9 cellular contexts compared by ENCODE assay signal in the genomic region with DNA sequence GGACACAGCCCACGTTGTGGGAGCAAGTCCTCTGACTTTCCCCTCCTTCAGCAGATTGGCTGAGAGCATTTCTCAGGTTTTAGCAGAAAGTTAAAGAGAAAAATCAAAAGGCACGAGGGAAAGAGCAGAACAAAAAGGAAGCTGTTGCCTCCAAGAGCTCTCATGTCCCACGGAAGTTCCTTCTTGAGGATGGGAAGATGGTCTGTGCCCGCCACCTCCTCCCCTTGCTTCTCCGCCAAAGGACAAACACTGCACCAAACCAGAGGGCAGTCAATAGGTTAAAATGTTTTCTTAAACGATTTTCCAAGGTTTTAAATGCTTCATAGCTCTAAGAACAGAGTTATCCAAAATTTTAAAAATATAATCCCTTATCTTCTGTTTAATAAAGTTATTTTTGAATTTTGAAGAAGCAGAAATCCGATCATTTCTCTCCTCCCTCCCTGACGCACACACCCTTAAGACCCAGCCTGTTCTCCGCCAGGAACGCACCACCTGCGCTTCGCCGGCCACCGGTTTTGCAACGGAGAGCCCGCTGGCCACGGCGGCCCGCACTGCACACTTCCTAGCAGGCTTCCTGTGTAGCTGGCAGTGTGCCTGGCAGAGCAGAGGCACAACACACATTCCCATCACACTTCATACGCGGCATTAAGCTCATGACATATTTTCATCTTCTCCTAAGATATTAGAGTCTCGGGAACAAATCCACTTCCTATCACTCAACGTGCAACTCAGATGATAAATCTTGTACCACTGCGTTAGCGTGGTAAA.
A peak's percentile ranks its signal among the peaks of the same experiment; 100 is the strongest.
DNase-seq lines count a peak whose midpoint lies in the region; ATAC-seq, FAIRE-seq and TF ChIP-seq lines count a peak whose summit lies in the region.
"Had no signal": no experiment of that assay in that cellular context is flagged by ENCODE, and none has a peak within 500 bp of the region (broad histone marks: within the 10 kb centered on the region; RNA-seq: fewer than 3 reads in every experiment).

No MANE protein-coding gene starts in this region.

- H3K27ac ChIP-seq in GM23248 (no peak overlapping the region), GM12878 (ENCODE audit: control insufficient read depth, insufficient read depth) (no peak overlapping the region), breast epithelium (no peak overlapping the region)

- no peak for TF ChIP-seq EP300 in GM12878 (IDR thresholded peaks at IDR 0.05; ENCODE audit: borderline replicate concordance in 1 of 2, control insufficient read depth in 1 of 2, low read depth in 2 of 2, low read length in 2 of 2)

- no peaks in the 10 kb centered on the region for H3K27me3 ChIP-seq in GM23248 (replicated peaks; ENCODE audit: insufficient read depth)
- H3K27me3 ChIP-seq in GM12878 (replicated peaks in 1 of 2; ENCODE audit: control insufficient read depth in 2 of 2, insufficient read depth in 2 of 2, low read length in 1 of 2), result peaks cover 0 to 11% of the 10 kb centered on the region in 2 experiments; a peak in 2 of 4 replicates
- H3K27me3 ChIP-seq in breast epithelium, result no peaks in the 10 kb centered on the region

- peaks cover 21% of the 10 kb centered on the region for H3K4me1 Mint-ChIP-seq in memory B cell
- peaks cover 55% of the 10 kb centered on the region for H3K4me1 Mint-ChIP-seq in activated T-helper 2 cell treated with anti-CD3 and anti-CD28 coated beads, Interferon-gamma antibody, Interleukin-2, Interleukin-4, amounts not matched to agents 10 μg/mL and 5 μg/mL and 100 μg/mL, durations not matched to agents 14 hours and 24 hours and 36 hours (ENCODE audit: low read depth)

- in situ Hi-C loops in GM23248 (cut with MboI), result no loop called here
- in situ Hi-C loops in GM12878 (cut with MboI), result no loop called here

- SMC1A ChIA-PET in GM12878 (lab: Charles Lee; ENCODE audit: uncharacterized antibody, unreplicated experiment), result interaction anchor here (0.7 to 1.7 kb wide), 8 partner anchors 14 to 62 kb away, joined by 3 to 5 read pairs (median 3); no protein-coding TSS in a partner anchor

- CTCF ChIA-PET in GM12878 (lab: Yijun Ruan, JAX), result interaction anchor here (0.5 to 2.2 kb wide), 7 partner anchors 9 to 185 kb away, joined by 3 to 6 read pairs (median 3); no protein-coding TSS in a partner anchor

- H3K27ac Mint-ChIP-seq in memory B cell, result peak overlapping the region; percentile 32
- no peak overlapping the region for H3K27ac Mint-ChIP-seq in activated T-helper 2 cell treated with anti-CD3 and anti-CD28 coated beads, Interferon-gamma antibody, Interleukin-2, Interleukin-4, amounts not matched to agents 10 μg/mL and 5 μg/mL and 100 μg/mL, durations not matched to agents 14 hours and 24 hours and 36 hours

- DNase-seq in AG08395 (ENCODE audit: low spot score) (peak; percentile 59), GM23248 (peak; percentile 70), GM12878 (ENCODE audit: low read depth, low spot score) (no peak), memory B cell (ENCODE audit: low spot score in 2 of 2) (no peak), breast epithelium (ENCODE audit: low spot score in 2 of 2) (no peak), globus pallidus (ENCODE audit: low spot score) (no peak)
- no peak for DNase-seq in activated T-helper 2 cell treated with anti-CD3 and anti-CD28 coated beads, Interferon-gamma antibody, Interleukin-2, Interleukin-4, amounts not matched to agents 10 μg/mL and 5 μg/mL and 100 μg/mL, durations not matched to agents 14 hours and 24 hours and 36 hours (ENCODE audit: low spot score)
- DNase-seq: stimulated activated CD4-positive, alpha-beta T cell treated with anti-CD3 and anti-CD28 coated beads, Interleukin-15, amount 100 ng/mL, for 24 hours had no signal

- peak overlapping the region; percentile 13 for H3K4me3 ChIP-seq in GM23248
- no peak overlapping the region for H3K4me3 ChIP-seq in GM12878
- no peak overlapping the region for H3K4me3 ChIP-seq in breast epithelium

- H3K4me2 ChIP-seq in GM23248 (ENCODE audit: unreplicated experiment) (peak overlapping the region; percentile 32), GM12878 (ENCODE audit: control insufficient read depth, insufficient read depth) (peak overlapping the region; percentile 63)

- no peaks in the 10 kb centered on the region for H3K36me3 ChIP-seq in GM23248 (ENCODE audit: low read depth)
- no peaks in the 10 kb centered on the region for H3K36me3 ChIP-seq in GM12878 (ENCODE audit: control insufficient read depth in 2 of 2, insufficient read depth in 2 of 2, low read length in 1 of 2)
- H3K36me3 ChIP-seq in breast epithelium, result no peaks in the 10 kb centered on the region

- peaks cover 8% of the 10 kb centered on the region for H3K36me3 Mint-ChIP-seq in memory B cell
- peaks cover 59% of the 10 kb centered on the region for H3K36me3 Mint-ChIP-seq in activated T-helper 2 cell treated with anti-CD3 and anti-CD28 coated beads, Interferon-gamma antibody, Interleukin-2, Interleukin-4, amounts not matched to agents 10 μg/mL and 5 μg/mL and 100 μg/mL, durations not matched to agents 14 hours and 24 hours and 36 hours (ENCODE audit: low read depth)

- no peaks in the 10 kb centered on the region for H3K9me2 ChIP-seq in GM23248 (ENCODE audit: insufficient read depth)

- H3K27me3 Mint-ChIP-seq in memory B cell, result peaks cover 11% of the 10 kb centered on the region
- no peaks in the 10 kb centered on the region for H3K27me3 Mint-ChIP-seq in activated T-helper 2 cell treated with anti-CD3 and anti-CD28 coated beads, Interferon-gamma antibody, Interleukin-2, Interleukin-4, amounts not matched to agents 10 μg/mL and 5 μg/mL and 100 μg/mL, durations not matched to agents 14 hours and 24 hours and 36 hours (ENCODE audit: low read depth)

- TF ChIP-seq CTCF in GM12878 (IDR thresholded peaks at IDR 0.05 in 2 of 3, conservative IDR thresholded peaks at IDR 0.05 in 1 of 3; ENCODE audit: control insufficient read depth in 2 of 3, extremely low read depth in 1 of 3, insufficient read depth in 1 of 3, low read depth in 3 of 3, low read length in 3 of 3) (no peak), breast epithelium (IDR thresholded peaks at IDR 0.05) (no peak)

- intact Hi-C loops in GM12878 (cut with micrococcal nuclease; ENCODE audit: unreplicated experiment), result loop anchor here (10.0 kb wide), 1 partner anchor 108 kb away; no protein-coding TSS in a partner anchor
- intact Hi-C loops in activated T-helper 2 cell treated with anti-CD3 and anti-CD28 coated beads, Interferon-gamma antibody, Interleukin-2, Interleukin-4, amounts not matched to agents 10 μg/mL and 5 μg/mL and 100 μg/mL, durations not matched to agents 14 hours and 24 hours and 36 hours (cut with micrococcal nuclease), result no loop called here
- intact Hi-C loops in breast epithelium (cut with DNase I; ENCODE audit: low total_unique reads), result no loop called here

- peaks cover 9% of the 10 kb centered on the region for H3K4me1 ChIP-seq in GM23248 (ENCODE audit: insufficient read depth)
- H3K4me1 ChIP-seq in GM12878 (ENCODE audit: control insufficient read depth, insufficient read depth, low read length), result peaks cover 18% of the 10 kb centered on the region
- no peaks in the 10 kb centered on the region for H3K4me1 ChIP-seq in breast epithelium

- FAIRE-seq in GM12878 (lab: Jason Lieb, UNC), result no peak

- peak; percentile 46 for ATAC-seq in GM12878
- peak; percentile 48 for ATAC-seq in memory B cell (ENCODE audit: low read depth)
- no peak for ATAC-seq in HG02763 (IDR thresholded peaks at IDR 0.05; ENCODE audit: unreplicated experiment)

- H3K4me3 Mint-ChIP-seq in memory B cell, result peak overlapping the region; percentile 80
- H3K4me3 Mint-ChIP-seq in activated T-helper 2 cell treated with anti-CD3 and anti-CD28 coated beads, Interferon-gamma antibody, Interleukin-2, Interleukin-4, amounts not matched to agents 10 μg/mL and 5 μg/mL and 100 μg/mL, durations not matched to agents 14 hours and 24 hours and 36 hours (ENCODE audit: low read depth), result no peak overlapping the region

- POLR2A ChIA-PET in GM12878 (lab: Charles Lee), result interaction anchor here (0.5 to 0.8 kb wide), 2 partner anchors 14 to 1050 kb away, joined by 3 read pairs; no protein-coding TSS in a partner anchor

- H4K20me1 ChIP-seq in GM23248 (ENCODE audit: insufficient read depth) (no peaks in the 10 kb centered on the region), GM12878 (ENCODE audit: control insufficient read depth, insufficient read depth) (no peaks in the 10 kb centered on the region; the same call in none of the 2 replicates)

- peaks cover 39% of the 10 kb centered on the region for H3K79me2 ChIP-seq in GM23248 (ENCODE audit: insufficient read depth)
- H3K79me2 ChIP-seq in GM12878 (ENCODE audit: control insufficient read depth, insufficient read depth, low read length), result no peaks in the 10 kb centered on the region

- H2AFZ ChIP-seq in GM23248 (peak overlapping the region; percentile 11; the same call in 1 of the 2 replicates), GM12878 (ENCODE audit: control insufficient read depth, low read depth, low read length) (no peak overlapping the region)

- H3K9me3 Mint-ChIP-seq in memory B cell, result peaks cover 1% of the 10 kb centered on the region
- peaks cover 4% of the 10 kb centered on the region for H3K9me3 Mint-ChIP-seq in activated T-helper 2 cell treated with anti-CD3 and anti-CD28 coated beads, Interferon-gamma antibody, Interleukin-2, Interleukin-4, amounts not matched to agents 10 μg/mL and 5 μg/mL and 100 μg/mL, durations not matched to agents 14 hours and 24 hours and 36 hours

- TF ChIP-seq POLR2A in GM12878 (IDR thresholded peaks at IDR 0.05; ENCODE audit: low read depth, low read length) (no peak), breast epithelium (IDR thresholded peaks at IDR 0.05) (no peak)

- no peak overlapping the region for H3K9ac ChIP-seq in GM23248
- no peak overlapping the region for H3K9ac ChIP-seq in GM12878 (ENCODE audit: control insufficient read depth, insufficient read depth, low read length)

- H3K9me3 ChIP-seq in GM23248 (ENCODE audit: low read depth), result no peaks in the 10 kb centered on the region
- H3K9me3 ChIP-seq in GM12878 (replicated peaks; ENCODE audit: control insufficient read depth, insufficient read depth, low read length), result 0 out of 3 replicates have a peak, but pooled peaks cover 2% of the 10 kb centered on the region
- H3K9me3 ChIP-seq in breast epithelium, result peaks cover 0 to 3% of the 10 kb centered on the region in 2 donors

- H3F3A ChIP-seq in GM23248 (ENCODE audit: insufficient read depth), result peaks cover 8% of the 10 kb centered on the region; the same call in 1 of the 2 replicates

- RAD21 ChIA-PET in GM12878 (lab: Charles Lee; ENCODE audit: unreplicated experiment), result interaction anchor here (0.9 to 2.3 kb wide), 6 partner anchors 14 to 148 kb away, joined by 3 to 7 read pairs (median 5); a partner anchor contains a TSS

- WGBS in GM23248 (ENCODE audit: low coverage in 1 of 2, low lambda C conversion rate in 2 of 2, missing lambda C conversion rate in 2 of 2), 2 experiments, result 39 to 43% methylated on average over 25 of the region's 25 CpGs
- 13% methylated on average over 25 of the region's 25 CpGs for WGBS in GM12878 (ENCODE audit: insufficient coverage, insufficient replicate concordance, low lambda C conversion rate, missing lambda C conversion rate)

- TF ChIP-seq RAD21 in GM12878 (IDR thresholded peaks at IDR 0.05; ENCODE audit: insufficient read depth, low read depth, low read length), result no peak

- BruUV-seq in GM12878 (replicated peaks; lab: Mats Ljungman, UMichigan), result no TSS peak

Comparison
In these comparisons a context has a peak if more than half of its experiments do, and no peak if none do; other contexts are left out.
1. DNase-seq: peak in AG08395 (single experiment) and GM23248 (single experiment); none in GM12878 (single experiment), memory B cell (0 of 2), activated T-helper 2 cell treated with anti-CD3 and anti-CD28 coated beads, Interferon-gamma antibody, Interleukin-2, Interleukin-4, amounts not matched to agents 10 μg/mL and 5 μg/mL and 100 μg/mL, durations not matched to agents 14 hours and 24 hours and 36 hours (single experiment), breast epithelium (0 of 2) and globus pallidus (single experiment).